13 cellular contexts compared by ENCODE assay signal in the genomic region with DNA sequence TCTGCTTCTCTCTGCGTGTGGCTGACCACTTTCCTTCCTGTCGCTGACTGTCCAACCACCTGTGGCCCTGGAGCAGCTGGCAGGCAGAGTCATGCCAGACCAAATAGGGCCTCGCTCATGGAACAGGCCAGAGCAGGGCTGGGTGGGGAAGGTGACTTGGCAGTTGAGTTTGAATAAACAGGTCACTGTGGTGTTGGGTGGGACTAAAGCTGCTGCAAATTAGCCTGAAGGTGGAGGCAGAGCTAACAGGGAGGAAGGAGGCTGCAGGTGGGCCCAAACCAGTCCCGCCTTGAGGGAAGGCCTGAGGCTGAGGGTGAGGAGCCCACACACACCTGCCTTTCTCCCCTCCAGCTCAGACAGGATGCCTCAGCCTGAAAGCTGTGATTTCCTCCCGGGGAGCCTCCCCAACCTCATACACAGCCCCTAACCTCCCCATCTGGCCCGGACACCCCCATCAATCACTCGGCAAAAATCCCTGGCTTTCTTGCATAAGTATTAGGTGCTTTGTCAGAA.
DNase-seq lines count a peak whose midpoint lies in the region; ATAC-seq and TF ChIP-seq lines count a peak whose summit lies in the region.
"Had no signal": no experiment of that assay in that cellular context is flagged by ENCODE, and none has a peak within 500 bp of the region (broad histone marks: within the 10 kb centered on the region; RNA-seq: fewer than 3 reads in every experiment).

No MANE protein-coding gene starts in this region.

- no peak overlapping the region for H3K4me3 ChIP-seq in endodermal cell (ENCODE audit: low read length)
- no peak overlapping the region for H3K4me3 ChIP-seq in gastrocnemius medialis
- H3K4me3 ChIP-seq: A549, HAP-1 had no signal

- 74 to 83% methylated on average over 6 to 7 of the region's 7 CpGs for WGBS in endodermal cell (ENCODE audit: insufficient coverage in 1 of 2, insufficient read length in 1 of 2), 2 experiments

- DNase-seq in NCI-H510A treated with DMSO at 0.1 percent for 48 hours (lab: John Stamatoyannopoulos, UW) (peak; percentile 13), NCI-H510A (lab: John Stamatoyannopoulos, UW) (no peak), NCI-H69 (lab: John Stamatoyannopoulos, UW) (peak; percentile 98), endodermal cell (peak; percentile 66), gastrocnemius medialis (peak; percentile 13 to 37), kidney glomerular epithelial cell (lab: John Stamatoyannopoulos, UW) (no peak), foreskin melanocyte (no peak), T-helper 9 cell (no peak)
- DNase-seq: effector CD8-positive, alpha-beta T cell; nephron progenitor cell; OCI-M1 had no signal

- H3K4me1 Mint-ChIP-seq in endodermal cell: peaks cover 15% of the 10 kb centered on the region

- H3K27ac ChIP-seq in endodermal cell (ENCODE audit: low read depth, low read length) (no peak overlapping the region), gastrocnemius medialis (no peak overlapping the region)
- H3K27ac ChIP-seq: A549 had no signal

- H3K27ac Mint-ChIP-seq in endodermal cell: no peak overlapping the region
- H3K27ac Mint-ChIP-seq: nephron progenitor cell had no signal

- H3K27me3 ChIP-seq in endodermal cell (ENCODE audit: control insufficient read depth, insufficient read depth, low read length, poor library complexity, severe bottlenecking) (no peaks in the 10 kb centered on the region), gastrocnemius medialis (no peaks in the 10 kb centered on the region)

- H3K27me3 Mint-ChIP-seq in endodermal cell (ENCODE audit: insufficient read depth): peaks cover 2% of the 10 kb centered on the region

- H3K36me3 ChIP-seq in endodermal cell (ENCODE audit: control insufficient read depth, insufficient read depth, low read length) (no peaks in the 10 kb centered on the region), gastrocnemius medialis (no peaks in the 10 kb centered on the region)
- H3K36me3 ChIP-seq: HAP-1 had no signal

- no peaks in the 10 kb centered on the region for H3K36me3 Mint-ChIP-seq in endodermal cell (ENCODE audit: low read depth)

- no peaks in the 10 kb centered on the region for H3K9me3 ChIP-seq in endodermal cell (ENCODE audit: control insufficient read depth, low read length)
- H3K9me3 ChIP-seq in gastrocnemius medialis: no peaks in the 10 kb centered on the region
- H3K9me3 ChIP-seq: A549, HAP-1 had no signal

- in situ Hi-C loops in gastrocnemius medialis (cut with MboI; ENCODE audit: low sequenced_read_pairs in 4 of 4): no loop called here

- ATAC-seq in gastrocnemius medialis: peak; percentile 64 to 70
- ATAC-seq: A549 had no signal

- intact Hi-C loops in gastrocnemius medialis (cut with DNase I; ENCODE audit: low total_unique reads): no loop called here

- no peak for TF ChIP-seq CTCF in endodermal cell (conservative IDR thresholded peaks at IDR 0.05)
- no peak for TF ChIP-seq CTCF in gastrocnemius medialis (IDR thresholded peaks at IDR 0.05 in 4 of 5, conservative IDR thresholded peaks at IDR 0.05 in 1 of 5)

- H3K4me3 Mint-ChIP-seq in endodermal cell: no peak overlapping the region
- H3K4me3 Mint-ChIP-seq: nephron progenitor cell had no signal

- TF ChIP-seq POLR2A in gastrocnemius medialis (IDR thresholded peaks at IDR 0.05): no peak

- peaks cover 3% of the 10 kb centered on the region for H3K9me3 Mint-ChIP-seq in endodermal cell

- H3K9ac ChIP-seq in endodermal cell (ENCODE audit: extremely low read depth, low read length, poor library complexity, severe bottlenecking): no peak overlapping the region

- H3K4me1 ChIP-seq in endodermal cell (ENCODE audit: control insufficient read depth, insufficient read depth, low read length) (no peaks in the 10 kb centered on the region), gastrocnemius medialis (peaks cover 0 to 6% of the 10 kb centered on the region in 2 donors)
- H3K4me1 ChIP-seq: A549 had no signal

Comparison
In these comparisons a context has a peak if more than half of its experiments do, and no peak if none do; other contexts are left out.
1. DNase-seq: peak in NCI-H510A treated with DMSO at 0.1 percent for 48 hours (single experiment), NCI-H69 (single experiment), endodermal cell (single experiment) and gastrocnemius medialis (2 of 2); none in NCI-H510A (single experiment), kidney glomerular epithelial cell (single experiment), foreskin melanocyte (single experiment) and T-helper 9 cell (single experiment).